ENCODE assay signal across 8 cellular contexts in genomic region chr12:132687211-132688164, GRCh38. TPM values are rescaled to one million over a fixed set of nuclear protein-coding genes. Genes with fewer than 3 reads are reported as not detected.
DNase-seq lines count a peak whose midpoint lies in the region; ATAC-seq, FAIRE-seq and TF ChIP-seq lines count a peak whose summit lies in the region.

TSS of gene POLE (minus strand) at chr12:132687342. CDS start at chr12:132687315, 27 bp downstream.
TSS of gene PXMP2 (plus strand) at chr12:132687587. CDS start at chr12:132687671, 84 bp downstream.

- peak; percentile 94 for ATAC-seq in GM21381 (IDR thresholded peaks at IDR 0.05; ENCODE audit: unreplicated experiment)
- ATAC-seq in memory B cell (ENCODE audit: low read depth) = peak; percentile 91

- FAIRE-seq in HTR-8/SVneo (lab: Jason Lieb, UNC) = peak; percentile 79

- peak within 1 kb of the TSS; percentile 25 for H3K27ac ChIP-seq in effector memory CD4-positive, alpha-beta T cell (ENCODE audit: insufficient read depth, low read length, poor library complexity, severe bottlenecking)

- H3K4me3 ChIP-seq in Caco-2 (ENCODE audit: low read depth, low read length) = peak within 1 kb of the TSS; percentile 71
- H3K4me3 ChIP-seq in effector memory CD4-positive, alpha-beta T cell (ENCODE audit: insufficient read depth, low read depth, low read length, poor library complexity, severe bottlenecking) = peak within 1 kb of the TSS; percentile 59

- H3K9me3 ChIP-seq in Caco-2 = no peaks in the 10 kb centered on the region
- H3K9me3 ChIP-seq in effector memory CD4-positive, alpha-beta T cell (ENCODE audit: control insufficient read depth, low read length) = no peaks in the 10 kb centered on the region

- H3K4me1 ChIP-seq in Caco-2 = peaks cover 6% of the 10 kb centered on the region
- H3K4me1 ChIP-seq in effector memory CD4-positive, alpha-beta T cell (ENCODE audit: control insufficient read depth, insufficient read depth, low read length, poor library complexity, severe bottlenecking) = peaks cover 7% of the 10 kb centered on the region

- H3K27me3 Mint-ChIP-seq in Caco-2 (ENCODE audit: insufficient read depth, unreplicated experiment) = no peaks in the 10 kb centered on the region
- H3K27me3 Mint-ChIP-seq in memory B cell = no peaks in the 10 kb centered on the region

- intact Hi-C loops in Caco-2 (cut with micrococcal nuclease; ENCODE audit: unreplicated experiment) = loop anchor here (2.0 kb wide), 1 partner anchor 23 kb away; the partner anchor contains the start of gene PGAM5

- H3K36me3 Mint-ChIP-seq in Caco-2 (ENCODE audit: insufficient read depth, unreplicated experiment) (peaks cover 40% of the 10 kb centered on the region), memory B cell (no peaks in the 10 kb centered on the region)

- H3K9me3 Mint-ChIP-seq in Caco-2 (ENCODE audit: unreplicated experiment) = no peaks in the 10 kb centered on the region
- no peaks in the 10 kb centered on the region for H3K9me3 Mint-ChIP-seq in memory B cell

- H3K4me3 Mint-ChIP-seq in Caco-2 (ENCODE audit: unreplicated experiment) (peak within 1 kb of the TSS; percentile 84), memory B cell (peak within 1 kb of the TSS; percentile 88)

- peak within 1 kb of the TSS; percentile 76 for H3K27ac Mint-ChIP-seq in Caco-2 (ENCODE audit: unreplicated experiment)
- H3K27ac Mint-ChIP-seq in memory B cell = peak within 1 kb of the TSS; percentile 60

- H3K4me1 Mint-ChIP-seq in Caco-2 (ENCODE audit: low read depth, unreplicated experiment) (peaks cover 6% of the 10 kb centered on the region), memory B cell (peaks cover 12% of the 10 kb centered on the region)

- CTCF ChIA-PET in Caco-2 (lab: Charles Lee) = no interaction called here

- BruUV-seq in Caco-2 (replicated peaks; lab: Mats Ljungman, UMichigan) = no TSS peak

- DNase-seq in Caco-2 (peak; percentile 95 to 97), HTR-8/SVneo (ENCODE audit: insufficient read length, low spot score) (peak; percentile 93), NOMO-1 (lab: John Stamatoyannopoulos, UW; ENCODE audit: unreplicated experiment in 2 of 2) (peak; percentile 89 to 97), memory B cell (ENCODE audit: low spot score in 2 of 2) (peak; percentile 80 to 89)
- peak; percentile 98 for DNase-seq in activated CD8-positive, alpha-beta memory T cell treated with anti-CD3 and anti-CD28 coated beads for 24 hours
- peak; percentile 84 to 88 (median 87) for DNase-seq in effector memory CD4-positive, alpha-beta T cell
- DNase-seq in stimulated activated CD8-positive, alpha-beta memory T cell treated with anti-CD3 and anti-CD28 coated beads, Interleukin-12 subunit alpha, Interleukin-12 subunit beta, amount 100 ng/mL, for 1 hour (ENCODE audit: low read depth) = peak; percentile 89

- no peaks in the 10 kb centered on the region for H3K27me3 ChIP-seq in Caco-2 (replicated peaks; ENCODE audit: control insufficient read depth, insufficient read depth, low read length)
- no peaks in the 10 kb centered on the region for H3K27me3 ChIP-seq in effector memory CD4-positive, alpha-beta T cell (replicated peaks; ENCODE audit: control insufficient read depth, insufficient read depth, low read length, poor library complexity, severe bottlenecking)

- H3K36me3 ChIP-seq in Caco-2 (ENCODE audit: control insufficient read depth, insufficient read depth, low read length) = no peaks in the 10 kb centered on the region; the same call in 1 of the 2 replicates
- H3K36me3 ChIP-seq in effector memory CD4-positive, alpha-beta T cell (ENCODE audit: control insufficient read depth, insufficient read depth, low read length) = no peaks in the 10 kb centered on the region

- TF ChIP-seq CTCF in Caco-2 (IDR thresholded peaks at IDR 0.05; ENCODE audit: insufficient read depth in 1 of 2, low read depth in 1 of 2, low read length in 1 of 2, severe bottlenecking in 1 of 2, unreplicated experiment in 1 of 2) = no peak

- POLR2A ChIA-PET in Caco-2 (lab: Charles Lee) = no interaction called here

RNA-seq across cellular contexts. Expression of gene POLE, which starts in this region (rescaled TPM):
- 167 and 170 TPM in 2 replicates for total RNA-seq in Caco-2 (2022)

RNA-seq across cellular contexts. Expression of gene PXMP2, which starts in this region (rescaled TPM):
- 29.8 and 39.9 TPM in 2 replicates for total RNA-seq in Caco-2 (2022)

Comparison
In these comparisons a context has a peak if more than half of its experiments do, and no peak if none do; other contexts are left out.
1. Peak in every context shown above with its lines: DNase-seq, ATAC-seq, H3K4me3 ChIP-seq and H3K27ac ChIP-seq.